13 cellular contexts compared by ENCODE assay signal in the genomic region with DNA sequence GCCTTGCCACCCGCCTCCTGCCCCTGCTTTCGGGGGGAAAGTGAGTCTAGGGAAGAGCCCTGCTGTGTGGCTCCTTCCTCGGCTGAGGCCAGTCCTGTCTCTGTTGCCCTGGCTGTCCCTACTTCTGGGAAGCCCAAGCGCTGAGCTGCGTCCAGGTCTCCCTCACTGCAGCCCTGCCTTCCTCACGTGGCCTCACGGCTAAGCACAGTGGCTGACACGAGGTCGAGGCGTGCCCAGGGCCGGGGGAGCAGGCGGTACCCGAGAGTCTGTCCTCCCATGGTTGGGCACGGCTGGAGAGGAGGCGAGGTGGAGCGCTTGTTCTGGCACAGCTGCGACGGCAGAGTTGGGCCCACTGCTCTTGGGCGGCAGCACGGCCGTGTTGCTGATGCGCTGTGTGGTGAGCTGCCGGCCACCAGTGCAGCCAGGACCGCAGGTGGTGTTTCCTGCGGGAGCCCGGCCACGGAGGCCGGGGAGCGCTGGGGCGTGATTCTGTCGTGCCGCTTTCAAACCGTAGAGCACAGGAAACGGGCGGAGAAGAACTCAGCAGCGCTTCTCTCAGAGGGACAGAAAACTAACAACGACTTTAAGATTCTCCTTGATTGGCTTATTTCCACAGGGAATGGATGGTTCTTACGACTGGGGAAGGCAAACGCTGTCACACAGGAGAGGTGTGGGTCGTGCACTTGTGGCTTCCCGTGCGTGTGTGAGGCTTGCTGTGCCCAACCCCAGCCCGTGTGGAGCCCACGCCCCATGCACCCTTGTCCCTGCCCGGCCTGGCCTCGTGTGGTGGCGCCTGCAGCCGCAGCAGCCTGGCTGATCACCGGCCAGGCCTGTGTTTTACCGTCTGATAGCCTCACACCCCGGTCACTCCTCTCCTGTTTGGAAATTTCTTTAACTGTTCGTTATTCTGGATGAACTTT. TPM values are rescaled to one million over a fixed set of nuclear protein-coding genes. Genes with fewer than 3 reads are reported as not detected.
DNase-seq lines count a peak whose midpoint lies in the region; ATAC-seq and TF ChIP-seq lines count a peak whose summit lies in the region.
"Had no signal": no experiment of that assay in that cellular context is flagged by ENCODE, and none has a peak within 500 bp of the region (broad histone marks: within the 10 kb centered on the region; RNA-seq: fewer than 3 reads in every experiment).

No MANE protein-coding gene starts in this region.

- no peak overlapping the region for H3K27ac ChIP-seq in CD4-positive, CD25-positive, alpha-beta regulatory T cell (ENCODE audit: insufficient read depth, low read length, poor library complexity, severe bottlenecking)
- peak overlapping the region; percentile 9 to 39 (median 22) for H3K27ac ChIP-seq in Peyer's patch
- H3K27ac ChIP-seq in mammary epithelial cell (ENCODE audit: insufficient read depth, low read depth, low read length): no peak overlapping the region
- H3K27ac ChIP-seq: parathyroid adenoma had no signal

- H4K20me1 ChIP-seq in mammary epithelial cell (ENCODE audit: insufficient read depth, low read length): peaks cover 2% of the 10 kb centered on the region

- dilution Hi-C loops in mammary epithelial cell (cut with HindIII; ENCODE audit: low sequenced_read_pairs): loop anchor here (5.0 kb wide), 2 partner anchors 36 to 69 kb away; partner anchors contain the start of gene UVSSA

- no peaks in the 10 kb centered on the region for H3K9me3 ChIP-seq in CD4-positive, CD25-positive, alpha-beta regulatory T cell (ENCODE audit: control insufficient read depth in 2 of 2, low read length in 2 of 2)
- H3K9me3 ChIP-seq in Peyer's patch: no peaks in the 10 kb centered on the region
- H3K9me3 ChIP-seq in mammary epithelial cell (replicated peaks; ENCODE audit: insufficient read depth, low read length): no peaks in the 10 kb centered on the region

- ATAC-seq in CD4-positive, CD25-positive, alpha-beta regulatory T cell (ENCODE audit: low read depth in 2 of 2): no peak
- peak in 1 of 3 donors; percentile 46 for ATAC-seq in natural killer cell

- no peak overlapping the region for H3K9ac ChIP-seq in mammary epithelial cell (ENCODE audit: insufficient read depth, low read length)
- H3K9ac ChIP-seq: parathyroid adenoma had no signal

- peaks cover 32% of the 10 kb centered on the region for H3K4me1 ChIP-seq in CD4-positive, CD25-positive, alpha-beta regulatory T cell (ENCODE audit: control insufficient read depth, insufficient read depth, low read length, poor library complexity, severe bottlenecking)
- H3K4me1 ChIP-seq in Peyer's patch (peaks cover 5 to 34% (median 22%) of the 10 kb centered on the region in 4 donors), mammary epithelial cell (ENCODE audit: insufficient read depth, low read length) (peaks cover 33% of the 10 kb centered on the region)
- H3K4me1 ChIP-seq: parathyroid adenoma had no signal

- TF ChIP-seq CTCF in Peyer's patch (IDR thresholded peaks at IDR 0.05) (no peak), mammary epithelial cell (conservative IDR thresholded peaks at IDR 0.05 in 1 of 2, IDR thresholded peaks at IDR 0.05 in 1 of 2; ENCODE audit: extremely low read depth in 1 of 2, insufficient read depth in 1 of 2, low read depth in 1 of 2, low read length in 2 of 2) (no peak), natural killer cell (IDR thresholded peaks at IDR 0.05) (no peak)

- no peak overlapping the region for H2AFZ ChIP-seq in mammary epithelial cell (ENCODE audit: low read depth, low read length)
- H2AFZ ChIP-seq: parathyroid adenoma had no signal

- peaks cover 0 to 1% (median 0%) of the 10 kb centered on the region in 7 donors for H3K9me3 Mint-ChIP-seq in CD4-positive, CD25-positive, alpha-beta regulatory T cell
- H3K9me3 Mint-ChIP-seq in natural killer cell: no peaks in the 10 kb centered on the region

- no peak for TF ChIP-seq POLR2A in Peyer's patch (IDR thresholded peaks at IDR 0.05)

- no peaks in the 10 kb centered on the region for H3K27me3 Mint-ChIP-seq in CD4-positive, CD25-positive, alpha-beta regulatory T cell
- no peaks in the 10 kb centered on the region for H3K27me3 Mint-ChIP-seq in natural killer cell (ENCODE audit: low read depth in 2 of 2)

- peaks cover 16% of the 10 kb centered on the region for H3K36me3 Mint-ChIP-seq in CD4-positive, CD25-positive, alpha-beta regulatory T cell
- no peaks in the 10 kb centered on the region for H3K36me3 Mint-ChIP-seq in natural killer cell

- no peaks in the 10 kb centered on the region for H3K27me3 ChIP-seq in CD4-positive, CD25-positive, alpha-beta regulatory T cell (ENCODE audit: control insufficient read depth, insufficient read depth, low read length)
- H3K27me3 ChIP-seq in Peyer's patch (no peaks in the 10 kb centered on the region), mammary epithelial cell (ENCODE audit: insufficient read depth, low read length) (no peaks in the 10 kb centered on the region)

- DNase-seq in CD4-positive, CD25-positive, alpha-beta regulatory T cell: peak in 1 of 3 donors; percentile 43
- DNase-seq in Peyer's patch: no peak
- DNase-seq in mammary epithelial cell: no peak
- no peak for DNase-seq in natural killer cell
- DNase-seq in anterior cingulate cortex (lab: John Stamatoyannopoulos, UW): no peak
- DNase-seq in NCI-H2081 treated with DMSO at 0.1 percent for 48 hours (lab: John Stamatoyannopoulos, UW): no peak
- DNase-seq in globus pallidus (ENCODE audit: low spot score): no peak
- no peak for DNase-seq in NCI-H2196 (lab: John Stamatoyannopoulos, UW; ENCODE audit: unreplicated experiment)
- DNase-seq: hippocampal formation, KG1, NCI-H2081, SW 1271 had no signal

- no TSS peak for BruUV-seq in mammary epithelial cell (replicated peaks; lab: Mats Ljungman, UMichigan)

- intact Hi-C loops in mammary epithelial cell (cut with micrococcal nuclease) (loop anchor here (2.0 kb wide), 1 partner anchor 36 kb away; the partner anchor contains the start of gene UVSSA), natural killer cell (cut with micrococcal nuclease) (no loop called here)

- peaks cover 36% of the 10 kb centered on the region for H3K36me3 ChIP-seq in CD4-positive, CD25-positive, alpha-beta regulatory T cell (ENCODE audit: control insufficient read depth, insufficient read depth, low read length)
- peaks cover 0 to 41% (median 0%) of the 10 kb centered on the region in 3 donors for H3K36me3 ChIP-seq in Peyer's patch
- peaks cover 14% of the 10 kb centered on the region for H3K36me3 ChIP-seq in mammary epithelial cell (ENCODE audit: insufficient read depth, low read length)

- H3K79me2 ChIP-seq in mammary epithelial cell (ENCODE audit: insufficient read depth, low read length): peaks cover 95% of the 10 kb centered on the region

- H3K4me1 Mint-ChIP-seq in CD4-positive, CD25-positive, alpha-beta regulatory T cell: peaks cover 16 to 66% (median 31%) of the 10 kb centered on the region in 4 donors
- H3K4me1 Mint-ChIP-seq in natural killer cell: peaks cover 38 to 44% of the 10 kb centered on the region in 2 donors

- H3K4me3 ChIP-seq in CD4-positive, CD25-positive, alpha-beta regulatory T cell (ENCODE audit: low read depth, low read length): no peak overlapping the region
- no peak overlapping the region for H3K4me3 ChIP-seq in Peyer's patch
- H3K4me3 ChIP-seq in mammary epithelial cell (replicated peaks in 1 of 3; ENCODE audit: insufficient read depth in 1 of 3, low read depth in 2 of 3, low read length in 3 of 3): peak overlapping the region in 1 of 3 experiments; percentile 56

- CTCF ChIA-PET in mammary epithelial cell (lab: Charles Lee; ENCODE audit: low non-redundant PET): interaction anchor here (0.6 kb wide), 1 partner anchor 36 kb away, joined by 4 read pairs; no protein-coding TSS in a partner anchor

- H3K4me2 ChIP-seq in mammary epithelial cell (ENCODE audit: insufficient read depth, low read depth, low read length): peak overlapping the region; percentile 92

- H3K27ac Mint-ChIP-seq in CD4-positive, CD25-positive, alpha-beta regulatory T cell: peak overlapping the region in 2 of 3 donors; percentile 20 to 76
- peak overlapping the region; percentile 72 to 91 for H3K27ac Mint-ChIP-seq in natural killer cell

- WGBS in mammary epithelial cell (ENCODE audit: low coverage, missing lambda C conversion rate): 84% methylated on average over 35 of the region's 52 CpGs

- peak overlapping the region in 3 of 4 donors; percentile 5 to 57 (median 54) for H3K4me3 Mint-ChIP-seq in CD4-positive, CD25-positive, alpha-beta regulatory T cell
- peak overlapping the region; percentile 73 for H3K4me3 Mint-ChIP-seq in natural killer cell

- in situ Hi-C loops in mammary epithelial cell (cut with MboI; ENCODE audit: low sequenced_read_pairs in 2 of 2): no loop called here

RNA-seq across cellular contexts. Expression of gene MAEA, which starts 21.4 kb away (rescaled TPM):
- total RNA-seq in CD4-positive, CD25-positive, alpha-beta regulatory T cell: 77.7 TPM
- 10 to 100 TPM; 61.2 to 76.2 (median 66.2) TPM for polyA plus RNA-seq in CD4-positive, CD25-positive, alpha-beta regulatory T cell
- total RNA-seq in Peyer's patch (100 to 1,000 TPM; 112 to 200 (median 143) TPM), mammary epithelial cell (100 to 1,000 TPM in 1 of 2 donors, 10 to 100 TPM in 1; 80.4 to 109 TPM), natural killer cell (10 to 100 TPM; 63.5 to 89.2 (median 64.0) TPM)
- 120 TPM for polyA plus RNA-seq in mammary epithelial cell
- polyA minus RNA-seq in mammary epithelial cell: 86.1 TPM

RNA-seq across cellular contexts. Expression of gene UVSSA, which starts 36.0 kb away (rescaled TPM):
- 42.9 TPM for total RNA-seq in CD4-positive, CD25-positive, alpha-beta regulatory T cell
- polyA plus RNA-seq in CD4-positive, CD25-positive, alpha-beta regulatory T cell: 1 to 10 TPM; 2.1 to 4.4 (median 3.4) TPM
- total RNA-seq in Peyer's patch (100 to 1,000 TPM in 1 of 4 donors, 10 to 100 TPM in 3; 42.2 to 118 (median 77.7) TPM), mammary epithelial cell (10 to 100 TPM; 11.8 to 33.2 TPM), natural killer cell (10 to 100 TPM; 48.0 to 59.4 (median 56.4) TPM)
- polyA plus RNA-seq in mammary epithelial cell: 6.2 TPM
- polyA minus RNA-seq in mammary epithelial cell: 5.6 TPM

Comparison
In these comparisons a context has a peak if more than half of its experiments do, and no peak if none do; other contexts are left out.
1. H3K27ac ChIP-seq: peak in Peyer's patch (4 of 4); none in CD4-positive, CD25-positive, alpha-beta regulatory T cell (single experiment) and mammary epithelial cell (single experiment).